9 cellular contexts compared by ENCODE assay signal in genomic region chr3:149152420-149152819, GRCh38.
DNase-seq lines count a peak whose midpoint lies in the region; ATAC-seq and TF ChIP-seq lines count a peak whose summit lies in the region.
"Had no signal": no experiment of that assay in that cellular context is flagged by ENCODE, and none has a peak within 500 bp of the region (broad histone marks: within the 10 kb centered on the region; RNA-seq: fewer than 3 reads in every experiment).

No MANE protein-coding gene starts in this region.

- H3K4me3 ChIP-seq in DND-41 (ENCODE audit: low read depth in 1 of 2, low read length in 2 of 2) (no peak overlapping the region), astrocyte of the spinal cord (ENCODE audit: low read depth, low read length) (no peak overlapping the region)

- no peak overlapping the region for H3K4me2 ChIP-seq in DND-41 (ENCODE audit: insufficient read depth, low read length)

- H3K27me3 ChIP-seq in DND-41 (ENCODE audit: insufficient read depth, low read length, poor library complexity): no peaks in the 10 kb centered on the region

- H3K36me3 ChIP-seq in DND-41 (ENCODE audit: insufficient read depth, low read length): peaks cover 64% of the 10 kb centered on the region

- no peak overlapping the region for H3K4me3 Mint-ChIP-seq in stimulated activated naive CD8-positive, alpha-beta T cell treated with anti-CD3 and anti-CD28 coated beads, Interleukin-15, amount 100 ng/mL, for 72 hours

- no peaks in the 10 kb centered on the region for H3K79me2 ChIP-seq in DND-41 (ENCODE audit: insufficient read depth, low read length)

- H3K9ac ChIP-seq in DND-41 (ENCODE audit: low read depth, low read length): no peak overlapping the region

- peaks cover 19% of the 10 kb centered on the region for H3K4me1 Mint-ChIP-seq in stimulated activated naive CD8-positive, alpha-beta T cell treated with anti-CD3 and anti-CD28 coated beads, Interleukin-15, amount 100 ng/mL, for 72 hours

- no peaks in the 10 kb centered on the region for H3K9me3 Mint-ChIP-seq in stimulated activated naive CD8-positive, alpha-beta T cell treated with anti-CD3 and anti-CD28 coated beads, Interleukin-15, amount 100 ng/mL, for 72 hours

- TF ChIP-seq CTCF in DND-41 (IDR thresholded peaks at IDR 0.05; ENCODE audit: borderline replicate concordance, extremely low read depth, low read length, poor library complexity, severe bottlenecking) (no peak), astrocyte of the spinal cord (IDR thresholded peaks at IDR 0.05; ENCODE audit: low read depth, low read length) (no peak)

- in situ Hi-C loops in astrocyte of the spinal cord (cut with HindIII; ENCODE audit: low sequenced_read_pairs): no loop called here

- H4K20me1 ChIP-seq in DND-41 (ENCODE audit: insufficient read depth, low read length): no peaks in the 10 kb centered on the region

- H3K27ac Mint-ChIP-seq in stimulated activated naive CD8-positive, alpha-beta T cell treated with anti-CD3 and anti-CD28 coated beads, Interleukin-15, amount 100 ng/mL, for 72 hours: peak overlapping the region in 1 of 2 donors; percentile 74

- H3K27me3 Mint-ChIP-seq in stimulated activated naive CD8-positive, alpha-beta T cell treated with anti-CD3 and anti-CD28 coated beads, Interleukin-15, amount 100 ng/mL, for 72 hours: no peaks in the 10 kb centered on the region

- DNase-seq in DND-41 (no peak), astrocyte of the spinal cord (ENCODE audit: low read depth, low spot score) (peak; percentile 79), SW 1271 (lab: John Stamatoyannopoulos, UW) (no peak), SW480 (ENCODE audit: low spot score) (no peak), SHP77 (lab: John Stamatoyannopoulos, UW) (no peak)
- DNase-seq in stimulated activated naive CD8-positive, alpha-beta T cell treated with anti-CD3 and anti-CD28 coated beads, Interleukin-15, amount 100 ng/mL, for 72 hours: peak; percentile 20 to 51

- H3K27ac ChIP-seq in DND-41 (ENCODE audit: low read length): no peak overlapping the region
- H3K27ac ChIP-seq: HL-60 had no signal

- ATAC-seq in DND-41 (ENCODE audit: insufficient read depth, low read depth) (peak; percentile 40; the same call in 1 of the 3 replicates), GM19438 (IDR thresholded peaks at IDR 0.05; ENCODE audit: low read depth, unreplicated experiment) (peak; percentile 92), HG03342 (IDR thresholded peaks at IDR 0.05; ENCODE audit: unreplicated experiment) (peak; percentile 95)
- ATAC-seq in stimulated activated naive CD8-positive, alpha-beta T cell treated with anti-CD3 and anti-CD28 coated beads, Interleukin-15, amount 100 ng/mL, for 72 hours: peak; percentile 99

- H3K9me3 ChIP-seq in DND-41 (ENCODE audit: insufficient read depth, low read length, severe bottlenecking): no peaks in the 10 kb centered on the region

- H2AFZ ChIP-seq in DND-41 (ENCODE audit: low read depth, low read length): no peak overlapping the region

- H3K4me1 ChIP-seq in DND-41 (ENCODE audit: insufficient read depth, low read length): no peaks in the 10 kb centered on the region

Comparison
In these comparisons a context has a peak if more than half of its experiments do, and no peak if none do; other contexts are left out.
1. ATAC-seq: peak in every context shown above with its lines; median percentile 99 in stimulated activated naive CD8-positive, alpha-beta T cell treated with anti-CD3 and anti-CD28 coated beads, Interleukin-15, amount 100 ng/mL, for 72 hours; 95 in HG03342; 92 in GM19438; 40 in DND-41.
2. DNase-seq: peak in astrocyte of the spinal cord (single experiment) and stimulated activated naive CD8-positive, alpha-beta T cell treated with anti-CD3 and anti-CD28 coated beads, Interleukin-15, amount 100 ng/mL, for 72 hours (2 of 2); none in DND-41 (single experiment), SW 1271 (0 of 2), SW480 (single experiment) and SHP77 (0 of 2).